In genomic region chr9:33159760-33160127, GRCh38 we compare ENCODE assay signal across 8 cellular contexts. TPM values are rescaled to one million over a fixed set of nuclear protein-coding genes. Genes with fewer than 3 reads are reported as not detected.
DNase-seq lines count a peak whose midpoint lies in the region; ATAC-seq, FAIRE-seq and TF ChIP-seq lines count a peak whose summit lies in the region.

No MANE protein-coding gene starts in this region.

- no peak overlapping the region for H3K4me3 ChIP-seq in right atrium auricular region

- POLR2A ChIA-PET in activated naive CD8-positive, alpha-beta T cell treated with anti-CD3 and anti-CD28 coated beads, Interleukin-2, amount 10 ng/mL, durations not matched to agents 7 days and 5 days (lab: Charles Lee): interaction anchor here (0.7 to 3.0 kb wide), 3 partner anchors 8 to 84 kb away, joined by 3 to 22 read pairs (median 7); partner anchors contain the start of genes B4GALT1 and SMU1

- H3K27ac ChIP-seq in right atrium auricular region: peak overlapping the region; percentile 99

- no peak for TF ChIP-seq CTCF in right atrium auricular region (IDR thresholded peaks at IDR 0.05)

- H3K4me1 Mint-ChIP-seq in activated naive CD8-positive, alpha-beta T cell treated with anti-CD3 and anti-CD28 coated beads, Interleukin-2, amount 10 ng/mL, durations not matched to agents 7 days and 5 days: peaks cover 63% of the 10 kb centered on the region

- H3K27me3 ChIP-seq in right atrium auricular region: no peaks in the 10 kb centered on the region

- peaks cover 6% of the 10 kb centered on the region for H3K36me3 Mint-ChIP-seq in activated naive CD8-positive, alpha-beta T cell treated with anti-CD3 and anti-CD28 coated beads, Interleukin-2, amount 10 ng/mL, durations not matched to agents 7 days and 5 days

- no peaks in the 10 kb centered on the region for H3K36me3 ChIP-seq in right atrium auricular region

- H3K4me3 Mint-ChIP-seq in activated naive CD8-positive, alpha-beta T cell treated with anti-CD3 and anti-CD28 coated beads, Interleukin-2, amount 10 ng/mL, durations not matched to agents 7 days and 5 days: peak overlapping the region; percentile 71

- H3K4me1 ChIP-seq in right atrium auricular region: peaks cover 0 to 96% of the 10 kb centered on the region in 2 donors

- no peaks in the 10 kb centered on the region for H3K9me3 Mint-ChIP-seq in activated naive CD8-positive, alpha-beta T cell treated with anti-CD3 and anti-CD28 coated beads, Interleukin-2, amount 10 ng/mL, durations not matched to agents 7 days and 5 days

- ATAC-seq in HG02571 (IDR thresholded peaks at IDR 0.05; ENCODE audit: unreplicated experiment): peak; percentile 24
- ATAC-seq in activated naive CD8-positive, alpha-beta T cell treated with anti-CD3 and anti-CD28 coated beads, Interleukin-2, amount 10 ng/mL, durations not matched to agents 7 days and 5 days (ENCODE audit: low read depth): peak; percentile 51
- ATAC-seq in GM18519 (IDR thresholded peaks at IDR 0.05; ENCODE audit: low FRiP score, unreplicated experiment): no peak

- H3K9me3 ChIP-seq in right atrium auricular region: no peaks in the 10 kb centered on the region

- H3K27me3 Mint-ChIP-seq in activated naive CD8-positive, alpha-beta T cell treated with anti-CD3 and anti-CD28 coated beads, Interleukin-2, amount 10 ng/mL, durations not matched to agents 7 days and 5 days: no peaks in the 10 kb centered on the region

- H3K27ac Mint-ChIP-seq in activated naive CD8-positive, alpha-beta T cell treated with anti-CD3 and anti-CD28 coated beads, Interleukin-2, amount 10 ng/mL, durations not matched to agents 7 days and 5 days: peak overlapping the region; percentile 88

- DNase-seq in EL (peak; percentile 91), RCC 7860 (ENCODE audit: low spot score) (peak; percentile 47), right atrium auricular region (ENCODE audit: low spot score) (peak; percentile 66), smooth muscle cell of the brain vasculature (ENCODE audit: low read depth, low spot score) (peak; percentile 68), NCI-H1417 treated with DMSO at 0.1 percent for 48 hours (lab: John Stamatoyannopoulos, UW) (no peak)
- peak; percentile 52 for DNase-seq in activated naive CD8-positive, alpha-beta T cell treated with anti-CD3 and anti-CD28 coated beads, Interleukin-2, amount 10 ng/mL, durations not matched to agents 7 days and 5 days

- FAIRE-seq in RCC 7860 (lab: Jason Lieb, UNC): no peak

RNA-seq across cellular contexts. Expression of gene B4GALT1, which starts 7.4 kb away (rescaled TPM):
- 10 to 100 TPM; 34.6 to 35.7 TPM for total RNA-seq in activated naive CD8-positive, alpha-beta T cell treated with anti-CD3 and anti-CD28 coated beads, Interleukin-2, amount 10 ng/mL, durations not matched to agents 7 days and 5 days
- 10 to 100 TPM; 57.6 to 76.1 TPM for total RNA-seq in right atrium auricular region
